Comparison of ENCODE assay signal across 1 cellular context in genomic region chr21:45471229-45472052, GRCh38.
TF ChIP-seq lines count a peak whose summit lies in the region.

No MANE protein-coding gene starts in this region.

TF ChIP-seq in HepG2, 621 proteins besides CTCF, POLR2A, EP300 and RAD21 (continued from another document and continues in another):
- TF ChIP-seq, protein P1, sequence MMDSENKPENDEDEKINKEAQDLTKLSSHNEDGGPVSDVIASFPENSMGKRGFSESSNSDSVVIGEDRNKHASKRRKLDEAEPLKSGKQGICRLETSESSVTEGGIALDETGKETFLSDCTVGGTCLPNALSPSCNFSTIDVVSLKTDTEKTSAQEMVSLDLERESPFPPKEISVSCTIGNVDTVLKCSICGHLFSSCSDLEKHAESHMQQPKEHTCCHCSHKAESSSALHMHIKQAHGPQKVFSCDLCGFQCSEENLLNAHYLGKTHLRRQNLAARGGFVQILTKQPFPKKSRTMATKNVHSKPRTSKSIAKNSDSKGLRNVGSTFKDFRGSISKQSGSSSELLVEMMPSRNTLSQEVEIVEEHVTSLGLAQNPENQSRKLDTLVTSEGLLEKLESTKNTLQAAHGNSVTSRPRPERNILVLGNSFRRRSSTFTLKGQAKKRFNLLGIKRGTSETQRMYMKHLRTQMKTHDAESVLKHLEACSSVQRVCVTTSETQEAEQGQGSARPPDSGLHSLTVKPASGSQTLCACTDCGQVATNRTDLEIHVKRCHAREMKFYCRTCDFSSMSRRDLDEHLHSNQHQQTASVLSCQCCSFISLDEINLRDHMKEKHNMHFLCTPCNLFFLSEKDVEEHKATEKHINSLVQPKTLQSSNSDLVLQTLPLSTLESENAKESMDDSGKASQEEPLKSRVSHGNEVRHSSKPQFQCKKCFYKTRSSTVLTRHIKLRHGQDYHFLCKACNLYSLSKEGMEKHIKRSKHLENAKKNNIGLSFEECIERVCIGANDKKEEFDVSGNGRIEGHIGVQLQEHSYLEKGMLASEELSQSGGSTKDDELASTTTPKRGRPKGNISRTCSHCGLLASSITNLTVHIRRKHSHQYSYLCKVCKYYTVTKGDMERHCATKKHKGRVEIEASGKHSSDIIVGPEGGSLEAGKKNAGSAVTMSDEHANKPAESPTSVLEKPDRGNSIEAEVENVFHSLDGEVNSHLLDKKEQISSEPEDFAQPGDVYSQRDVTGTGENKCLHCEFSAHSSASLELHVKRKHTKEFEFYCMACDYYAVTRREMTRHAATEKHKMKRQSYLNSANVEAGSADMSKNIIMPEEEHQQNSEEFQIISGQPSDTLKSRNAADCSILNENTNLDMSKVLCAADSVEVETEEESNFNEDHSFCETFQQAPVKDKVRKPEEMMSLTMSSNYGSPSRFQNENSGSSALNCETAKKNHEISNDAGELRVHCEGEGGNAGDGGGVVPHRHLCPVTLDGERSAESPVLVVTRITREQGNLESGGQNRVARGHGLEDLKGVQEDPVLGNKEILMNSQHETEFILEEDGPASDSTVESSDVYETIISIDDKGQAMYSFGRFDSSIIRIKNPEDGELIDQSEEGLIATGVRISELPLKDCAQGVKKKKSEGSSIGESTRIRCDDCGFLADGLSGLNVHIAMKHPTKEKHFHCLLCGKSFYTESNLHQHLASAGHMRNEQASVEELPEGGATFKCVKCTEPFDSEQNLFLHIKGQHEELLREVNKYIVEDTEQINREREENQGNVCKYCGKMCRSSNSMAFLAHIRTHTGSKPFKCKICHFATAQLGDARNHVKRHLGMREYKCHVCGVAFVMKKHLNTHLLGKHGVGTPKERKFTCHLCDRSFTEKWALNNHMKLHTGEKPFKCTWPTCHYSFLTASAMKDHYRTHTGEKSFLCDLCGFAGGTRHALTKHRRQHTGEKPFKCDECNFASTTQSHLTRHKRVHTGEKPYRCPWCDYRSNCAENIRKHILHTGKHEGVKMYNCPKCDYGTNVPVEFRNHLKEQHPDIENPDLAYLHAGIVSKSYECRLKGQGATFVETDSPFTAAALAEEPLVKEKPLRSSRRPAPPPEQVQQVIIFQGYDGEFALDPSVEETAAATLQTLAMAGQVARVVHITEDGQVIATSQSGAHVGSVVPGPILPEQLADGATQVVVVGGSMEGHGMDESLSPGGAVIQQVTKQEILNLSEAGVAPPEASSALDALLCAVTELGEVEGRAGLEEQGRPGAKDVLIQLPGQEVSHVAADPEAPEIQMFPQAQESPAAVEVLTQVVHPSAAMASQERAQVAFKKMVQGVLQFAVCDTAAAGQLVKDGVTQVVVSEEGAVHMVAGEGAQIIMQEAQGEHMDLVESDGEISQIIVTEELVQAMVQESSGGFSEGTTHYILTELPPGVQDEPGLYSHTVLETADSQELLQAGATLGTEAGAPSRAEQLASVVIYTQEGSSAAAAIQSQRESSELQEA (CRISPR knock-in tag; IDR thresholded peaks at IDR 0.05; ENCODE audit: not compliant biosample characterization), result no peak
- no peak for TF ChIP-seq EED (CRISPR knock-in tag; IDR thresholded peaks at IDR 0.05)
- peak; percentile 82 for TF ChIP-seq SKI (IDR thresholded peaks at IDR 0.05; ENCODE audit: partially characterized antibody)
- TF ChIP-seq BCL3 (CRISPR knock-in tag; IDR thresholded peaks at IDR 0.05), result no peak; the same call in 1 of the 2 replicates
- TF ChIP-seq ZBTB26 (CRISPR knock-in tag; IDR thresholded peaks at IDR 0.05; ENCODE audit: borderline replicate concordance), result peak; percentile 47; the same call in 1 of the 2 replicates
- peak; percentile 95 for TF ChIP-seq NCOR1 (IDR thresholded peaks at IDR 0.05; ENCODE audit: borderline replicate concordance, low read length)
- peak; percentile 62 for TF ChIP-seq ASH2L (IDR thresholded peaks at IDR 0.05; ENCODE audit: insufficient read length, low read depth, low read length)
- peak; percentile 90 for TF ChIP-seq NR2F6 (IDR thresholded peaks at IDR 0.05)
- TF ChIP-seq NR2F6 (CRISPR knock-in tag; IDR thresholded peaks at IDR 0.05), result peak; percentile 91
- 0 out of 2 replicates have a peak, but pooled peaks have one; percentile 17 for TF ChIP-seq ZNF143 (CRISPR knock-in tag; IDR thresholded peaks at IDR 0.05)
- TF ChIP-seq ARHGAP35 (CRISPR knock-in tag; IDR thresholded peaks at IDR 0.05; ENCODE audit: borderline replicate concordance), result no peak
- no peak for TF ChIP-seq ZNF841 (CRISPR knock-in tag; IDR thresholded peaks at IDR 0.05; ENCODE audit: borderline replicate concordance)
- TF ChIP-seq USF2 (IDR thresholded peaks at IDR 0.05; ENCODE audit: low read depth, low read length), result no peak
- TF ChIP-seq USF2 (CRISPR knock-in tag; IDR thresholded peaks at IDR 0.05; ENCODE audit: borderline replicate concordance), result no peak
- no peak for TF ChIP-seq ZNF24 (IDR thresholded peaks at IDR 0.05)
- no peak for TF ChIP-seq ZNF468 (CRISPR knock-in tag; IDR thresholded peaks at IDR 0.05)
- TF ChIP-seq ZNF318 (CRISPR knock-in tag; IDR thresholded peaks at IDR 0.05), result no peak; the same call in 1 of the 2 replicates
- no peak for TF ChIP-seq THYN1 (CRISPR knock-in tag; IDR thresholded peaks at IDR 0.05; ENCODE audit: borderline replicate concordance, low read depth)
- no peak for TF ChIP-seq PHF20 (CRISPR knock-in tag; IDR thresholded peaks at IDR 0.05)
- no peak for TF ChIP-seq ADNP (CRISPR knock-in tag; IDR thresholded peaks at IDR 0.05)
- no peak; the same call in 1 of the 2 replicates for TF ChIP-seq AKAP8 (CRISPR knock-in tag; IDR thresholded peaks at IDR 0.05)
- 0 out of 2 replicates have a peak, but pooled peaks have one; percentile 26 for TF ChIP-seq ZNF570 (CRISPR knock-in tag; IDR thresholded peaks at IDR 0.05; ENCODE audit: borderline replicate concordance)
- TF ChIP-seq MAFK (conservative IDR thresholded peaks at IDR 0.05 in 1 of 2, IDR thresholded peaks at IDR 0.05 in 1 of 2; ENCODE audit: low read length in 2 of 2), result no peak
- 0 out of 2 replicates have a peak, but pooled peaks have one; percentile 0 for TF ChIP-seq TOPORS (CRISPR knock-in tag; IDR thresholded peaks at IDR 0.05)
- TF ChIP-seq ZSCAN22 (CRISPR knock-in tag; IDR thresholded peaks at IDR 0.05), result no peak
- no peak for TF ChIP-seq ZNF17 (CRISPR knock-in tag; IDR thresholded peaks at IDR 0.05)
- TF ChIP-seq, protein P2, sequence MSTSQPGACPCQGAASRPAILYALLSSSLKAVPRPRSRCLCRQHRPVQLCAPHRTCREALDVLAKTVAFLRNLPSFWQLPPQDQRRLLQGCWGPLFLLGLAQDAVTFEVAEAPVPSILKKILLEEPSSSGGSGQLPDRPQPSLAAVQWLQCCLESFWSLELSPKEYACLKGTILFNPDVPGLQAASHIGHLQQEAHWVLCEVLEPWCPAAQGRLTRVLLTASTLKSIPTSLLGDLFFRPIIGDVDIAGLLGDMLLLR (CRISPR knock-in tag; IDR thresholded peaks at IDR 0.05), result no peak
- TF ChIP-seq XRCC5 (optimal IDR thresholded peaks at IDR 0.05; ENCODE audit: low read length), result peak; percentile 13
- no peak for TF ChIP-seq JUN (CRISPR knock-in tag; IDR thresholded peaks at IDR 0.05)
